ENCODE assay signal across 11 cellular contexts in the genomic region with DNA sequence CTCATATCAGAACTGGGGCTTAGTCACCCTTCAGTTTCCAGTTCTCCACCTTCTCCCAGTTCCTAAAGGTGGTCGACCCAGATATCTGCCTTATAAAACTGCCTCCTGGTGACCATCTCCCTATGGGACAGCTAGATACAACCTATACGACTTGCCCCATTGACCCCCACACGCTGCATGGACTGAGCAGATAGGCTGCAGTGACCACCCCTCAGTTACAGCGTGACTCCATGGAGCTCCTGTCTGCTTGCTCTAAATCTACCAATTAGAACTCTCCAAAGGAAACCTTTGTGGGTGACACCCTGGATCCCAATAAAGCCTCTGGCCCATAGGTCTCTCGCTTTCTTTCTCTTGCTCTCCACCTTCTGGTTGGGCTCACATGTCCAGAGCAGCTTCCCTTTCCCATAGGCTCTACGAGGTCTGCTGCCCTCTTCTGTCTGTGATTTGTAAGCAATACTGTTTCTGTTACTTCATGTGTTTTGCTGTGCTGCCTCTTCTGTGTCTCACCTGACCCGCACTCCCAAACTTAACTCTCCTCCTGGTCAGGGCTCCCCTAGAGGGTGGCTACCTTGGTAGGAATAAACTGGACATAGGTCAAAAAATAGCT.
DNase-seq lines count a peak whose midpoint lies in the region; ATAC-seq, FAIRE-seq and TF ChIP-seq lines count a peak whose summit lies in the region.
"Had no signal": no experiment of that assay in that cellular context is flagged by ENCODE, and none has a peak within 500 bp of the region (broad histone marks: within the 10 kb centered on the region; RNA-seq: fewer than 3 reads in every experiment).

No MANE protein-coding gene starts in this region.

- H3K27me3 Mint-ChIP-seq in activated T-cell treated with anti-CD3 and anti-CD28 coated beads, Interleukin-2, amount 50 U/mL, for 24 hours: no peaks in the 10 kb centered on the region
- no peaks in the 10 kb centered on the region for H3K27me3 Mint-ChIP-seq in activated naive CD4-positive, alpha-beta T cell treated with anti-CD3 and anti-CD28 coated beads for 36 hours (ENCODE audit: low read depth)
- H3K27me3 Mint-ChIP-seq: activated CD4-positive, alpha-beta T cell treated with anti-CD3 and anti-CD28 coated beads, Interleukin-2, amount 10 ng/mL, durations not matched to agents 7 days and 5 days had no signal

- no peak overlapping the region for H3K4me3 Mint-ChIP-seq in activated T-cell treated with anti-CD3 and anti-CD28 coated beads, Interleukin-2, amount 50 U/mL, for 24 hours
- H3K4me3 Mint-ChIP-seq in activated naive CD4-positive, alpha-beta T cell treated with anti-CD3 and anti-CD28 coated beads for 36 hours: no peak overlapping the region
- H3K4me3 Mint-ChIP-seq: activated CD4-positive, alpha-beta T cell treated with anti-CD3 and anti-CD28 coated beads, Interleukin-2, amount 10 ng/mL, durations not matched to agents 7 days and 5 days had no signal

- no peak for TF ChIP-seq CTCF in fibroblast of mammary gland (conservative IDR thresholded peaks at IDR 0.05; ENCODE audit: control insufficient read depth, insufficient read depth, low read depth, low read length)
- no peak for TF ChIP-seq CTCF in omental fat pad (IDR thresholded peaks at IDR 0.05)

- no peaks in the 10 kb centered on the region for H3K9me3 ChIP-seq in small intestine (ENCODE audit: control insufficient read depth, low read depth)
- H3K9me3 ChIP-seq: thoracic aorta had no signal

- peaks cover 3% of the 10 kb centered on the region for H3K9me3 Mint-ChIP-seq in activated T-cell treated with anti-CD3 and anti-CD28 coated beads, Interleukin-2, amount 50 U/mL, for 24 hours
- peaks cover 1% of the 10 kb centered on the region for H3K9me3 Mint-ChIP-seq in activated naive CD4-positive, alpha-beta T cell treated with anti-CD3 and anti-CD28 coated beads for 36 hours

- WGBS in small intestine, 3 donors: 50 to 74% (median 58%) methylated on average over 7 of the region's 7 CpGs

- H3K27ac Mint-ChIP-seq in activated T-cell treated with anti-CD3 and anti-CD28 coated beads, Interleukin-2, amount 50 U/mL, for 24 hours: no peak overlapping the region
- H3K27ac Mint-ChIP-seq in activated naive CD4-positive, alpha-beta T cell treated with anti-CD3 and anti-CD28 coated beads for 36 hours: no peak overlapping the region
- H3K27ac Mint-ChIP-seq: activated CD4-positive, alpha-beta T cell treated with anti-CD3 and anti-CD28 coated beads, Interleukin-2, amount 10 ng/mL, durations not matched to agents 7 days and 5 days had no signal

- intact Hi-C loops in activated naive CD4-positive, alpha-beta T cell treated with anti-CD3 and anti-CD28 coated beads for 36 hours (cut with micrococcal nuclease): no loop called here

- no peak for FAIRE-seq in small intestine (lab: Jason Lieb, UNC)

- no peak overlapping the region for H3K4me3 ChIP-seq in fibroblast of mammary gland (ENCODE audit: control insufficient read depth, low read depth, low read length)
- no peak overlapping the region for H3K4me3 ChIP-seq in small intestine (ENCODE audit: low read depth in 1 of 2, low read length in 2 of 2)
- H3K4me3 ChIP-seq: thoracic aorta had no signal

- no peak overlapping the region for H3K27ac ChIP-seq in small intestine (ENCODE audit: low read depth in 1 of 2, low read length in 1 of 2)
- H3K27ac ChIP-seq: thoracic aorta had no signal

- no peaks in the 10 kb centered on the region for H3K4me1 ChIP-seq in small intestine (ENCODE audit: control insufficient read depth in 2 of 2, insufficient read depth in 1 of 2, low read depth in 1 of 2, low read length in 1 of 2)

- no peak for ATAC-seq in omental fat pad (ENCODE audit: low FRiP score)

- H3K4me1 Mint-ChIP-seq in activated T-cell treated with anti-CD3 and anti-CD28 coated beads, Interleukin-2, amount 50 U/mL, for 24 hours (ENCODE audit: low read depth): no peaks in the 10 kb centered on the region
- H3K4me1 Mint-ChIP-seq in activated naive CD4-positive, alpha-beta T cell treated with anti-CD3 and anti-CD28 coated beads for 36 hours (ENCODE audit: low read depth): no peaks in the 10 kb centered on the region
- H3K4me1 Mint-ChIP-seq: activated CD4-positive, alpha-beta T cell treated with anti-CD3 and anti-CD28 coated beads, Interleukin-2, amount 10 ng/mL, durations not matched to agents 7 days and 5 days had no signal

- H3K36me3 Mint-ChIP-seq in activated T-cell treated with anti-CD3 and anti-CD28 coated beads, Interleukin-2, amount 50 U/mL, for 24 hours (ENCODE audit: low read depth): no peaks in the 10 kb centered on the region
- no peaks in the 10 kb centered on the region for H3K36me3 Mint-ChIP-seq in activated naive CD4-positive, alpha-beta T cell treated with anti-CD3 and anti-CD28 coated beads for 36 hours (ENCODE audit: low read depth)

- no peaks in the 10 kb centered on the region for H3K27me3 ChIP-seq in small intestine (ENCODE audit: control insufficient read depth in 2 of 2, insufficient read depth in 2 of 2, low read length in 2 of 2)

- CTCF ChIA-PET in activated naive CD4-positive, alpha-beta T cell treated with anti-CD3 and anti-CD28 coated beads for 36 hours (lab: Charles Lee): no interaction called here

- DNase-seq in NCI-H345 (lab: John Stamatoyannopoulos, UW) (peak; percentile 0), NCI-H345 treated with DMSO at 0.1 percent for 48 hours (lab: John Stamatoyannopoulos, UW; ENCODE audit: unreplicated experiment) (no peak), NCI-H2171 (lab: John Stamatoyannopoulos, UW) (peak; percentile 19), fibroblast of mammary gland (ENCODE audit: low read depth) (peak; percentile 0), small intestine (peak; percentile 1), omental fat pad (ENCODE audit: low spot score) (no peak)
- no peak for DNase-seq in activated T-cell treated with anti-CD3 and anti-CD28 coated beads, Interleukin-2, amount 50 U/mL, for 24 hours
- no peak for DNase-seq in activated naive CD4-positive, alpha-beta T cell treated with anti-CD3 and anti-CD28 coated beads for 36 hours
- DNase-seq: activated CD4-positive, alpha-beta T cell treated with anti-CD3 and anti-CD28 coated beads, Interleukin-2, amount 10 ng/mL, durations not matched to agents 7 days and 5 days; IMR-90 had no signal

- no peaks in the 10 kb centered on the region for H3K36me3 ChIP-seq in small intestine (ENCODE audit: control insufficient read depth in 2 of 2, insufficient read depth in 2 of 2, low read length in 2 of 2)
- H3K36me3 ChIP-seq: thoracic aorta had no signal

Comparison
In these comparisons a context has a peak if more than half of its experiments do, and no peak if none do; other contexts are left out.
1. DNase-seq: peak in NCI-H345 (single experiment), NCI-H2171 (single experiment), fibroblast of mammary gland (single experiment) and small intestine (single experiment); none in NCI-H345 treated with DMSO at 0.1 percent for 48 hours (single experiment), activated T-cell treated with anti-CD3 and anti-CD28 coated beads, Interleukin-2, amount 50 U/mL, for 24 hours (single experiment), omental fat pad (single experiment) and activated naive CD4-positive, alpha-beta T cell treated with anti-CD3 and anti-CD28 coated beads for 36 hours (single experiment).